12 cellular contexts compared by ENCODE assay signal in genomic region chr7:41706228-41706930, GRCh38. TPM values are rescaled to one million over a fixed set of nuclear protein-coding genes. Genes with fewer than 3 reads are reported as not detected.
DNase-seq lines count a peak whose midpoint lies in the region; ATAC-seq and TF ChIP-seq lines count a peak whose summit lies in the region.
"Had no signal": no experiment of that assay in that cellular context is flagged by ENCODE, and none has a peak within 500 bp of the region (broad histone marks: within the 10 kb centered on the region; RNA-seq: fewer than 3 reads in every experiment).

No MANE protein-coding gene starts in this region.

- no peaks in the 10 kb centered on the region for H3K36me3 Mint-ChIP-seq in endodermal cell (ENCODE audit: low read depth)
- H3K36me3 Mint-ChIP-seq in natural killer cell = no peaks in the 10 kb centered on the region

- H3K9me3 Mint-ChIP-seq in endodermal cell = no peaks in the 10 kb centered on the region
- no peaks in the 10 kb centered on the region for H3K9me3 Mint-ChIP-seq in natural killer cell

- H3K36me3 ChIP-seq in ACC112 (ENCODE audit: insufficient read depth, low read length) (no peaks in the 10 kb centered on the region), HUES64 (ENCODE audit: insufficient read depth, low read length) (no peaks in the 10 kb centered on the region), endodermal cell (ENCODE audit: control insufficient read depth, insufficient read depth, low read length) (no peaks in the 10 kb centered on the region)

- H3K27me3 ChIP-seq in ACC112 (ENCODE audit: insufficient read depth, low read length) (no peaks in the 10 kb centered on the region), HUES64 (ENCODE audit: insufficient read depth, low read length) (peaks cover 40% of the 10 kb centered on the region), endodermal cell (ENCODE audit: control insufficient read depth, insufficient read depth, low read length, poor library complexity, severe bottlenecking) (peaks cover 59% of the 10 kb centered on the region)

- H3K27ac ChIP-seq in ACC112 (ENCODE audit: low read depth, low read length) = no peak overlapping the region
- H3K27ac ChIP-seq in HUES64 (ENCODE audit: low read depth, low read length) = no peak overlapping the region
- no peak overlapping the region for H3K27ac ChIP-seq in endodermal cell (ENCODE audit: low read depth, low read length)
- H3K27ac ChIP-seq: PC-9 had no signal

- H3K4me3 Mint-ChIP-seq in endodermal cell (peak overlapping the region; percentile 44), natural killer cell (peak overlapping the region; percentile 25)

- no peak overlapping the region for H3K27ac Mint-ChIP-seq in endodermal cell
- H3K27ac Mint-ChIP-seq in natural killer cell = no peak overlapping the region

- ATAC-seq in natural killer cell (no peak), GM18907 (IDR thresholded peaks at IDR 0.05; ENCODE audit: unreplicated experiment) (no peak)

- H3K9ac ChIP-seq in HUES64 (ENCODE audit: low read depth, low read length) (no peak overlapping the region), endodermal cell (ENCODE audit: extremely low read depth, low read length, poor library complexity, severe bottlenecking) (no peak overlapping the region)

- H3K4me1 ChIP-seq in ACC112 (ENCODE audit: control insufficient read depth, insufficient read depth, low read length, unreplicated experiment) = peaks cover 40% of the 10 kb centered on the region
- H3K4me1 ChIP-seq in HUES64 (ENCODE audit: insufficient read depth, low read length) = peaks cover 22% of the 10 kb centered on the region
- no peaks in the 10 kb centered on the region for H3K4me1 ChIP-seq in endodermal cell (ENCODE audit: control insufficient read depth, insufficient read depth, low read length)

- intact Hi-C loops in natural killer cell (cut with micrococcal nuclease) = loop anchor here (10.0 kb wide), 1 partner anchor 188 kb away; no protein-coding TSS in a partner anchor

- peaks cover 9% of the 10 kb centered on the region for H3K4me1 Mint-ChIP-seq in endodermal cell
- peaks cover 12 to 20% of the 10 kb centered on the region in 2 donors for H3K4me1 Mint-ChIP-seq in natural killer cell

- no peak overlapping the region for H2AFZ ChIP-seq in ACC112 (ENCODE audit: low read length, unreplicated experiment)

- TF ChIP-seq CTCF in endodermal cell (conservative IDR thresholded peaks at IDR 0.05) (no peak), natural killer cell (IDR thresholded peaks at IDR 0.05) (no peak)

- DNase-seq in endodermal cell (no peak), natural killer cell (no peak), RKO (ENCODE audit: low spot score) (no peak), NCI-H146 treated with DMSO at 0.1 percent for 48 hours (lab: John Stamatoyannopoulos, UW; ENCODE audit: unreplicated experiment) (no peak)
- DNase-seq in activated naive CD4-positive, alpha-beta T cell treated with anti-CD3 and anti-CD28 coated beads, Interleukin-2, amount 50 U/mL, for 16 hours = no peak
- DNase-seq: NCI-H2081, PC-9, T1000 had no signal

- 81% methylated on average over 16 of the region's 18 CpGs for WGBS in HUES64
- WGBS in endodermal cell (ENCODE audit: insufficient coverage in 1 of 2, insufficient read length in 1 of 2), 2 experiments = 88 to 93% methylated on average over 13 to 18 of the region's 18 CpGs

- H3K9me3 ChIP-seq in HUES64 (ENCODE audit: insufficient read depth, low read depth, low read length) (no peaks in the 10 kb centered on the region), endodermal cell (ENCODE audit: control insufficient read depth, low read length) (no peaks in the 10 kb centered on the region)

- H3K27me3 Mint-ChIP-seq in endodermal cell (ENCODE audit: insufficient read depth) = peaks cover 57% of the 10 kb centered on the region
- peaks cover 12 to 33% of the 10 kb centered on the region in 2 donors for H3K27me3 Mint-ChIP-seq in natural killer cell (ENCODE audit: low read depth in 2 of 2)

- H3K4me3 ChIP-seq in ACC112 (ENCODE audit: low read depth, low read length) = peak overlapping the region; percentile 84
- peak overlapping the region; percentile 52 for H3K4me3 ChIP-seq in HUES64 (ENCODE audit: low read length)
- peak overlapping the region; percentile 76 for H3K4me3 ChIP-seq in endodermal cell (ENCODE audit: low read length)
- H3K4me3 ChIP-seq: K562 had no signal

- peaks cover 9% of the 10 kb centered on the region for H3K79me2 ChIP-seq in ACC112 (ENCODE audit: control insufficient read depth, insufficient read depth, low read length, unreplicated experiment)

RNA-seq across cellular contexts. Expression of gene INHBA, which starts 3.5 kb away (rescaled TPM):
- polyA plus RNA-seq in HUES64 (2013, experiment 1 of 2) = 0.35 TPM
- 0.38 TPM for polyA plus RNA-seq in HUES64 (2013, experiment 2 of 2)
- total RNA-seq in endodermal cell = not detected
- polyA plus RNA-seq in endodermal cell (2013, experiment 1 of 2) = 0.61 TPM
- 0.70 TPM for polyA plus RNA-seq in endodermal cell (2013, experiment 2 of 2)
- under 1 TPM in 1 of 3 donors, not detected in 2; 0.65 TPM for total RNA-seq in natural killer cell
- polyA plus RNA-seq: K562 had no signal
